9 cellular contexts compared by ENCODE assay signal in genomic region chr20:25032478-25033183, GRCh38. TPM values are rescaled to one million over a fixed set of nuclear protein-coding genes. Genes with fewer than 3 reads are reported as not detected.
DNase-seq lines count a peak whose midpoint lies in the region; ATAC-seq and TF ChIP-seq lines count a peak whose summit lies in the region.
"Had no signal": no experiment of that assay in that cellular context is flagged by ENCODE, and none has a peak within 500 bp of the region (broad histone marks: within the 10 kb centered on the region; RNA-seq: fewer than 3 reads in every experiment).

No MANE protein-coding gene starts in this region.

- H3K4me1 ChIP-seq in colonic mucosa, result peaks cover 23% of the 10 kb centered on the region
- H3K4me1 ChIP-seq in left lung, result peaks cover 11 to 41% of the 10 kb centered on the region in 2 donors

- H3K36me3 ChIP-seq in colonic mucosa (no peaks in the 10 kb centered on the region), left lung (peaks cover 0 to 13% of the 10 kb centered on the region in 2 donors)

- DNase-seq in HT-29 (ENCODE audit: low spot score), result peak; percentile 70
- DNase-seq in colonic mucosa, result peak; percentile 69
- DNase-seq in left lung, result peak in 1 of 2 donors; percentile 59
- no peak for DNase-seq in NOMO-1 treated with dmso at 0.1 percent for 144 hours (lab: John Stamatoyannopoulos, UW; ENCODE audit: unreplicated experiment)
- no peak for DNase-seq in SIG-M5 treated with dmso at 0.1 percent for 504 hours (lab: John Stamatoyannopoulos, UW; ENCODE audit: unreplicated experiment)
- DNase-seq in DMS153 (lab: John Stamatoyannopoulos, UW), result no peak
- DNase-seq: CD8-positive, alpha-beta T cell had no signal

- H3K9me3 ChIP-seq in colonic mucosa (no peaks in the 10 kb centered on the region), left lung (no peaks in the 10 kb centered on the region)

- no peaks in the 10 kb centered on the region for H3K27me3 ChIP-seq in colonic mucosa
- H3K27me3 ChIP-seq in left lung, result no peaks in the 10 kb centered on the region

- no peak for TF ChIP-seq CTCF in colonic mucosa (IDR thresholded peaks at IDR 0.05)
- TF ChIP-seq CTCF in left lung (IDR thresholded peaks at IDR 0.05), result no peak

- no peak overlapping the region for H3K4me3 ChIP-seq in colonic mucosa
- no peak overlapping the region for H3K4me3 ChIP-seq in left lung
- no peak overlapping the region for H3K4me3 ChIP-seq in skin epidermis

- H3K27ac ChIP-seq in colonic mucosa (peak overlapping the region; percentile 52), left lung (peak overlapping the region in 1 of 2 donors; percentile 26), skin epidermis (peak overlapping the region in 13 of 21 experiments; percentile 2 to 73 (median 39))

- H3K9ac ChIP-seq in colonic mucosa (ENCODE audit: low read depth in 2 of 2, low read length in 2 of 2), result no peak overlapping the region

- peak; percentile 39 for ATAC-seq in left lung
- no peak for ATAC-seq in HG03457 (IDR thresholded peaks at IDR 0.05; ENCODE audit: unreplicated experiment)
- ATAC-seq: CD8-positive, alpha-beta T cell had no signal

- intact Hi-C loops in colonic mucosa (cut with DNase I) (no loop called here), left lung (cut with DNase I) (no loop called here)

RNA-seq across cellular contexts. Expression of gene ACSS1, which starts 25.3 kb away (rescaled TPM):
- total RNA-seq in HT-29 (2014; rRNA removed; shearing (Covaris generic)), result 39.9 and 47.0 TPM in 2 replicates
- 10 to 100 TPM; 29.0 to 32.0 TPM for total RNA-seq in colonic mucosa
- total RNA-seq in left lung, result 10 to 100 TPM; 26.6 to 40.7 TPM

RNA-seq across cellular contexts. Expression of gene APMAP, which starts 40.1 kb away (rescaled TPM):
- 92.6 and 93.8 TPM in 2 replicates for total RNA-seq in HT-29 (2014; rRNA removed; shearing (Covaris generic))
- total RNA-seq in colonic mucosa (10 to 100 TPM; 43.9 to 63.3 TPM), left lung (10 to 100 TPM; 82.5 to 83.6 TPM)

RNA-seq across cellular contexts. Expression of gene VSX1, which starts 49.3 kb away (rescaled TPM):
- not detected in 2 replicates for total RNA-seq in HT-29 (2014; rRNA removed; shearing (Covaris generic))
- total RNA-seq in colonic mucosa (not detected), left lung (not detected)
- total RNA-seq: CD8-positive, alpha-beta T cell had no signal

Comparison
In these comparisons a context has a peak if more than half of its experiments do, and no peak if none do; other contexts are left out.
1. DNase-seq: peak in HT-29 (single experiment) and colonic mucosa (single experiment); none in NOMO-1 treated with dmso at 0.1 percent for 144 hours (single experiment), SIG-M5 treated with dmso at 0.1 percent for 504 hours (single experiment) and DMS153 (single experiment).